Comparison of ENCODE assay signal across 1 cellular context in genomic region chr6:2245954-2246863, GRCh38.
A peak's percentile ranks its signal among the peaks of the same experiment; 100 is the strongest.
TF ChIP-seq lines count a peak whose summit lies in the region.

No MANE protein-coding gene starts in this region.

TF ChIP-seq in HepG2, 621 proteins besides CTCF, POLR2A, EP300 and RAD21 (continued from another document and continues in another):
- TF ChIP-seq SAP130 (CRISPR knock-in tag; IDR thresholded peaks at IDR 0.05; ENCODE audit: low read depth) (peak; percentile 94), ZNF232 (CRISPR knock-in tag; IDR thresholded peaks at IDR 0.05; ENCODE audit: borderline replicate concordance) (peak; percentile 48; the same call in 1 of the 2 replicates), ZNF780A (CRISPR knock-in tag; IDR thresholded peaks at IDR 0.05) (no peak), MTA1 (CRISPR knock-in tag; IDR thresholded peaks at IDR 0.05; ENCODE audit: borderline replicate concordance) (no peak), TEAD2 (CRISPR knock-in tag; IDR thresholded peaks at IDR 0.05) (no peak), SALL1 (CRISPR knock-in tag; IDR thresholded peaks at IDR 0.05) (peak; percentile 80), ZBTB14 (CRISPR knock-in tag; IDR thresholded peaks at IDR 0.05) (peak; percentile 27; the same call in 1 of the 2 replicates), SP5 (CRISPR knock-in tag; IDR thresholded peaks at IDR 0.05; ENCODE audit: borderline replicate concordance, low read depth) (no peak), RXRB (CRISPR knock-in tag; IDR thresholded peaks at IDR 0.05; ENCODE audit: borderline replicate concordance) (peak; percentile 71), MNT (IDR thresholded peaks at IDR 0.05) (no peak), MEF2D (CRISPR knock-in tag; IDR thresholded peaks at IDR 0.05) (peak; percentile 26; the same call in 1 of the 2 replicates), FOXC1 (CRISPR knock-in tag; IDR thresholded peaks at IDR 0.05; ENCODE audit: borderline replicate concordance) (peak; percentile 71), HDAC6 (IDR thresholded peaks at IDR 0.05; ENCODE audit: low read depth, low read length) (no peak), SMARCC2 (IDR thresholded peaks at IDR 0.05) (no peak), ZNF367 (CRISPR knock-in tag; IDR thresholded peaks at IDR 0.05; ENCODE audit: borderline replicate concordance) (no peak), NCOR1 (IDR thresholded peaks at IDR 0.05; ENCODE audit: borderline replicate concordance, low read length) (0 out of 2 replicates have a peak, but pooled peaks have one; percentile 37), ZNF724P (CRISPR knock-in tag; IDR thresholded peaks at IDR 0.05; ENCODE audit: borderline replicate concordance) (peak; percentile 64; the same call in 1 of the 2 replicates), ZMAT3 (CRISPR knock-in tag; conservative IDR thresholded peaks at IDR 0.05) (peak; percentile 67; the same call in 1 of the 2 replicates), ATF3 (CRISPR knock-in tag; IDR thresholded peaks at IDR 0.05) (peak; percentile 76), PRDM4 (CRISPR knock-in tag; IDR thresholded peaks at IDR 0.05; ENCODE audit: borderline replicate concordance) (no peak), SOX5 (CRISPR knock-in tag; IDR thresholded peaks at IDR 0.05; ENCODE audit: borderline replicate concordance) (peak; percentile 57; the same call in 1 of the 2 replicates), ZNF280D (CRISPR knock-in tag; IDR thresholded peaks at IDR 0.05) (peak; percentile 82), ZFP62 (CRISPR knock-in tag; IDR thresholded peaks at IDR 0.05) (no peak), CENPBD1 (CRISPR knock-in tag; IDR thresholded peaks at IDR 0.05; ENCODE audit: borderline replicate concordance, low read depth) (0 out of 2 replicates have a peak, but pooled peaks have one; percentile 12), IRF1 (CRISPR knock-in tag; IDR thresholded peaks at IDR 0.05; ENCODE audit: low read depth) (no peak), ZNF704 (CRISPR knock-in tag; IDR thresholded peaks at IDR 0.05; ENCODE audit: borderline replicate concordance) (no peak; the same call in 1 of the 2 replicates), KAT7 (CRISPR knock-in tag; IDR thresholded peaks at IDR 0.05; ENCODE audit: borderline replicate concordance) (no peak; the same call in 1 of the 2 replicates), ZBTB46 (CRISPR knock-in tag; IDR thresholded peaks at IDR 0.05; ENCODE audit: borderline replicate concordance) (no peak), PATZ1 (CRISPR knock-in tag; IDR thresholded peaks at IDR 0.05) (no peak), ZBED4 (CRISPR knock-in tag; IDR thresholded peaks at IDR 0.05; ENCODE audit: borderline replicate concordance) (no peak), MIXL1 (CRISPR knock-in tag; IDR thresholded peaks at IDR 0.05) (no peak), THAP9 (CRISPR knock-in tag; IDR thresholded peaks at IDR 0.05; ENCODE audit: borderline replicate concordance) (peak; percentile 33; the same call in 1 of the 2 replicates)
